ENCODE assay signal across 9 cellular contexts in the genomic region with DNA sequence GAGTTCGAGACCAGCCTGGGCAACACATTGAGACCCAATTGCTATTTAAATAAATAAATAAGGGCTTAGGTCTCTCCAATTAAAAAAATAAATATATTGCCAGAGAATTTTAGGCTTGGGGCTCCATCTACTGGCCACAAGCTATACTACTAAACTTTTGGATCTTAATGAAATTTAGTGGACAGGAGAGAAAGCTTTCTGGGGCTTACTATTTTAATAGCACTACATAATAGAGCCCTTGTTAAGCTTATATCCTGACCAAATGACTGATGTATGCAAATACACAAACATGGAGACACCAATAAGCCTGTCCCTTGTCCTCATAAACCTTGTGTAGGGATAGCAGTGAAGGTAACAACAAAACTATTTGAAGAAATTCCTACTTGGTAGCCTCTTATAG. TPM values are rescaled to one million over a fixed set of nuclear protein-coding genes. Genes with fewer than 3 reads are reported as not detected.
DNase-seq lines count a peak whose midpoint lies in the region; ATAC-seq and TF ChIP-seq lines count a peak whose summit lies in the region.
"Had no signal": no experiment of that assay in that cellular context is flagged by ENCODE, and none has a peak within 500 bp of the region (broad histone marks: within the 10 kb centered on the region; RNA-seq: fewer than 3 reads in every experiment).

No MANE protein-coding gene starts in this region.

- H3K27ac ChIP-seq in parathyroid adenoma: no peak overlapping the region

- no peak overlapping the region for H3K4me2 ChIP-seq in parathyroid adenoma (ENCODE audit: low read length)

- H3K4me1 ChIP-seq in parathyroid adenoma: no peaks in the 10 kb centered on the region

- no peaks in the 10 kb centered on the region for H3K27me3 Mint-ChIP-seq in chondrocyte (ENCODE audit: low read depth)

- no peak overlapping the region for H3K9ac ChIP-seq in parathyroid adenoma

- DNase-seq in NCI-H1105 treated with DMSO at 0.1 percent for 48 hours (lab: John Stamatoyannopoulos, UW) (peak; percentile 0), NCI-H1105 (lab: John Stamatoyannopoulos, UW) (no peak), NAMALWA (ENCODE audit: low spot score) (peak; percentile 76), chondrocyte (ENCODE audit: low spot score) (no peak), nucleus accumbens (lab: John Stamatoyannopoulos, UW) (no peak)
- no peak for DNase-seq in NK-92 treated with Interleukin-12 subunit alpha and Interleukin-12 subunit beta, amount 100 ng/mL, for 24 hours (lab: John Stamatoyannopoulos, UW)

- H3K4me1 Mint-ChIP-seq in chondrocyte (ENCODE audit: low read depth): no peaks in the 10 kb centered on the region

- no peak overlapping the region for H3K27ac Mint-ChIP-seq in chondrocyte (ENCODE audit: unreplicated experiment)
- H3K27ac Mint-ChIP-seq: T-helper 1 cell treated with Interleukin-12 subunit alpha and Interleukin-12 subunit beta and Interleukin-4 antibody, amounts not matched to agents 30 μg/mL and 1 μg/mL, for 36 hours had no signal

- no peaks in the 10 kb centered on the region for H3K27me3 ChIP-seq in parathyroid adenoma (ENCODE audit: control insufficient read depth, insufficient read depth, low read length)

- peaks cover 33% of the 10 kb centered on the region for H3K36me3 Mint-ChIP-seq in chondrocyte (ENCODE audit: low read depth)

- no peak for ATAC-seq in HG02610 (IDR thresholded peaks at IDR 0.05; ENCODE audit: unreplicated experiment)

- H3K79me2 ChIP-seq in parathyroid adenoma: no peaks in the 10 kb centered on the region

- H3K4me3 Mint-ChIP-seq in chondrocyte (ENCODE audit: unreplicated experiment): no peak overlapping the region
- H3K4me3 Mint-ChIP-seq: T-helper 1 cell treated with Interleukin-12 subunit alpha and Interleukin-12 subunit beta and Interleukin-4 antibody, amounts not matched to agents 30 μg/mL and 1 μg/mL, for 36 hours had no signal

- no peaks in the 10 kb centered on the region for H3K9me3 ChIP-seq in parathyroid adenoma (ENCODE audit: control insufficient read depth, low read length)

- TF ChIP-seq CTCF in chondrocyte (IDR thresholded peaks at IDR 0.05): peak; percentile 83
- TF ChIP-seq CTCF in parathyroid adenoma (IDR thresholded peaks at IDR 0.05): peak; percentile 29

- no peak overlapping the region for H2AFZ ChIP-seq in parathyroid adenoma

- no peaks in the 10 kb centered on the region for H3K36me3 ChIP-seq in parathyroid adenoma (ENCODE audit: control insufficient read depth, insufficient read depth, low read length)

- no peaks in the 10 kb centered on the region for H3K9me3 Mint-ChIP-seq in chondrocyte (ENCODE audit: low read depth)
- H3K9me3 Mint-ChIP-seq: T-helper 1 cell treated with Interleukin-12 subunit alpha and Interleukin-12 subunit beta and Interleukin-4 antibody, amounts not matched to agents 30 μg/mL and 1 μg/mL, for 36 hours had no signal

- no peak overlapping the region for H3K4me3 ChIP-seq in parathyroid adenoma (ENCODE audit: low read depth, low read length)

RNA-seq across cellular contexts. Expression of a gene that starts 18.4 kb away (rescaled TPM):
- total RNA-seq in chondrocyte: 159 to 204 TPM (median 161 TPM) in 3 replicates

RNA-seq across cellular contexts. Expression of a gene that starts 18.7 kb away (rescaled TPM):
- not detected in 3 replicates for total RNA-seq in chondrocyte

RNA-seq across cellular contexts. Expression of a gene that starts 20.6 kb away (rescaled TPM):
- not detected in 3 replicates for total RNA-seq in chondrocyte

RNA-seq across cellular contexts. Expression of a gene that starts 24.2 kb away (rescaled TPM):
- total RNA-seq in chondrocyte: 68.1 to 76.9 TPM (median 71.4 TPM) in 3 replicates

RNA-seq across cellular contexts. Expression of a gene that starts 35.5 kb away (rescaled TPM):
- total RNA-seq in chondrocyte: 1.7 to 3.1 TPM (median 2.5 TPM) in 3 replicates

Comparison
In these comparisons a context has a peak if more than half of its experiments do, and no peak if none do; other contexts are left out.
1. DNase-seq: peak in NCI-H1105 treated with DMSO at 0.1 percent for 48 hours (single experiment) and NAMALWA (single experiment); none in NCI-H1105 (single experiment), chondrocyte (single experiment), NK-92 treated with Interleukin-12 subunit alpha and Interleukin-12 subunit beta, amount 100 ng/mL, for 24 hours (single experiment) and nucleus accumbens (0 of 56).